In the genomic region with DNA sequence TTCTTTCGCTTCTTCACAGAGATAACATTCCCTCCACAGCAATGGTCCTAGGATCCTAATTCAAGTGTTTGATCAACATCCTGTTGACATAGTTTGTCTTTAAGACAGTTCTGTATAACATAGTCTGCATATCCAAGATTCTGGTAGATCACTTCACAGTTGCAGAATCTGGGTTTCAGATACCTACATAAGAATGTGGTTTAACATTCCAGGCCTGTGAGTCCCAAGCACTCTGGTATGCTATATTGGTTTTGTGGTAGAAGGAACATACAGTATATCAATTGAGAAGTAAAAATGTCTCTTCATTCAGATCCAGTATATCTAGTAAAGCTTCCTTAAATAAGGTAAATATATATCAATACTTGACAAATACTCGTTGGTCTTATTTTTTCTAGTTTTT, we compare ENCODE assay signal across 23 cellular contexts.
DNase-seq lines count a peak whose midpoint lies in the region; ATAC-seq, FAIRE-seq and TF ChIP-seq lines count a peak whose summit lies in the region.
"Had no signal": no experiment of that assay in that cellular context is flagged by ENCODE, and none has a peak within 500 bp of the region (broad histone marks: within the 10 kb centered on the region; RNA-seq: fewer than 3 reads in every experiment).

No MANE protein-coding gene starts in this region.

- H3K23me2 ChIP-seq in H1 (ENCODE audit: low read depth, low read length): no peaks in the 10 kb centered on the region

- no peaks in the 10 kb centered on the region for H3K27me3 ChIP-seq in GM23338 (ENCODE audit: insufficient read depth)
- no peaks in the 10 kb centered on the region for H3K27me3 ChIP-seq in H1 (replicated peaks in 1 of 4; ENCODE audit: control insufficient read depth in 3 of 4, extremely low read depth in 1 of 4, insufficient read depth in 3 of 4, low read length in 3 of 4)
- H3K27me3 ChIP-seq in body of pancreas: no peaks in the 10 kb centered on the region
- H3K27me3 ChIP-seq: heart left ventricle, right lobe of liver, SJSA1, stomach had no signal

- no peak overlapping the region for H3K14ac ChIP-seq in H1 (ENCODE audit: insufficient read length)

- CTCF ChIA-PET in H1 (lab: Charles Lee; ENCODE audit: partially characterized antibody): no interaction called here

- H3K23ac ChIP-seq in H1 (ENCODE audit: insufficient read length): no peak overlapping the region

- no peak overlapping the region for H2BK5ac ChIP-seq in H1 (ENCODE audit: low read depth, low read length)

- POLR2A ChIA-PET in H1 (lab: Charles Lee; ENCODE audit: partially characterized antibody): no interaction called here

- intact Hi-C loops in body of pancreas (cut with DNase I): no loop called here

- H3K79me2 ChIP-seq in GM23338 (replicated peaks; ENCODE audit: insufficient read depth): no peaks in the 10 kb centered on the region
- H3K79me2 ChIP-seq in H1 (ENCODE audit: control insufficient read depth in 1 of 2, insufficient read depth in 2 of 2, low read length in 2 of 2): no peaks in the 10 kb centered on the region

- no peak overlapping the region for H3K27ac Mint-ChIP-seq in GM23338
- H3K27ac Mint-ChIP-seq: CD8-positive, alpha-beta T cell had no signal

- no peak overlapping the region for H2BK120ac ChIP-seq in H1 (replicated peaks; ENCODE audit: low read depth, low read length)

- H2AFZ ChIP-seq in GM23338 (no peak overlapping the region), H1 (ENCODE audit: low read length) (no peak overlapping the region)

- H3K4me3 ChIP-seq in GM23338: no peak overlapping the region
- H3K4me3 ChIP-seq in H1 (ENCODE audit: extremely low read depth in 1 of 4, insufficient read depth in 2 of 4, low read depth in 3 of 4, low read length in 4 of 4): no peak overlapping the region
- no peak overlapping the region for H3K4me3 ChIP-seq in mesodermal cell (ENCODE audit: extremely low read depth, insufficient read depth, low read length, poor library complexity, severe bottlenecking)
- no peak overlapping the region for H3K4me3 ChIP-seq in body of pancreas
- H3K4me3 ChIP-seq: heart left ventricle, right lobe of liver, SJSA1, stomach had no signal

- TF ChIP-seq CTCF in GM23338 (conservative IDR thresholded peaks at IDR 0.05; ENCODE audit: low read depth in 2 of 2): no peak
- no peak for TF ChIP-seq CTCF in H1 (IDR thresholded peaks at IDR 0.05; ENCODE audit: control extremely low read depth in 1 of 3, insufficient read depth in 1 of 3, low read depth in 1 of 3, low read length in 3 of 3)
- TF ChIP-seq CTCF in body of pancreas (IDR thresholded peaks at IDR 0.05): no peak

- no peaks in the 10 kb centered on the region for H3K36me3 Mint-ChIP-seq in GM23338 (ENCODE audit: low read depth)
- H3K36me3 Mint-ChIP-seq: CD8-positive, alpha-beta T cell had no signal

- no peak overlapping the region for H3K56ac ChIP-seq in H1 (replicated peaks; ENCODE audit: insufficient read length, low read depth, low read length)

- H3K9me3 Mint-ChIP-seq in GM23338: no peaks in the 10 kb centered on the region; the same call in 2 of the 3 replicates

- H3K4ac ChIP-seq in H1 (replicated peaks; ENCODE audit: insufficient read length, low read depth, low read length): no peak overlapping the region

- no peaks in the 10 kb centered on the region for H3K27me3 Mint-ChIP-seq in GM23338 (ENCODE audit: insufficient read depth, low read depth, poor library complexity)

- no peak overlapping the region for H2BK20ac ChIP-seq in H1 (ENCODE audit: low read length)

- no peaks in the 10 kb centered on the region for H3F3A ChIP-seq in GM23338 (replicated peaks; ENCODE audit: low read depth)

- no peak overlapping the region for H4K91ac ChIP-seq in H1 (replicated peaks; ENCODE audit: insufficient read length, low read length)

- H3K4me2 ChIP-seq in GM23338 (no peak overlapping the region), H1 (ENCODE audit: insufficient read depth in 1 of 2, low read depth in 2 of 2, low read length in 2 of 2) (no peak overlapping the region)

- H2AK5ac ChIP-seq in H1 (ENCODE audit: low read depth, low read length): no peak overlapping the region

- H3K36me3 ChIP-seq in GM23338 (ENCODE audit: insufficient read depth) (no peaks in the 10 kb centered on the region), H1 (ENCODE audit: control insufficient read depth in 2 of 4, insufficient read depth in 4 of 4, low read length in 3 of 4) (no peaks in the 10 kb centered on the region), mesodermal cell (ENCODE audit: control insufficient read depth, insufficient read depth, low read length) (no peaks in the 10 kb centered on the region), body of pancreas (replicated peaks in 1 of 2; ENCODE audit: insufficient read depth in 1 of 2, low read depth in 2 of 2) (no peaks in the 10 kb centered on the region)
- H3K36me3 ChIP-seq: heart left ventricle, right lobe of liver, SJSA1, stomach had no signal

- H3K27ac ChIP-seq in GM23338 (ENCODE audit: low read depth) (no peak overlapping the region), H1 (ENCODE audit: low read depth, low read length) (no peak overlapping the region), mesodermal cell (ENCODE audit: low read depth, low read length, severe bottlenecking) (peak overlapping the region; percentile 37), body of pancreas (no peak overlapping the region)
- H3K27ac ChIP-seq: heart left ventricle, right lobe of liver, SJSA1, stomach had no signal

- no peaks in the 10 kb centered on the region for H4K20me1 ChIP-seq in GM23338 (replicated peaks; ENCODE audit: insufficient read depth)
- no peaks in the 10 kb centered on the region for H4K20me1 ChIP-seq in H1 (replicated peaks in 1 of 2; ENCODE audit: control insufficient read depth in 1 of 2, insufficient read depth in 2 of 2, low read length in 2 of 2)

- no peak for TF ChIP-seq RAD21 in H1 (IDR thresholded peaks at IDR 0.05 in 1 of 2, conservative IDR thresholded peaks at IDR 0.05 in 1 of 2; ENCODE audit: low read depth in 2 of 2, low read length in 2 of 2)

- FAIRE-seq in RCC 7860 (lab: Jason Lieb, UNC) (peak; percentile 91), H1 (lab: Jason Lieb, UNC) (no peak), frontal cortex (lab: Jason Lieb, UNC) (no peak)
- FAIRE-seq: HepG2, kidney had no signal

- H4K8ac ChIP-seq in H1 (ENCODE audit: extremely low read depth, insufficient read depth, low read length): no peak overlapping the region

- H3K4me1 Mint-ChIP-seq in GM23338: no peaks in the 10 kb centered on the region

- H3K4me3 Mint-ChIP-seq in GM23338: no peak overlapping the region
- H3K4me3 Mint-ChIP-seq: CD8-positive, alpha-beta T cell had no signal

- H3K79me1 ChIP-seq in H1 (ENCODE audit: low read depth, low read length): no peaks in the 10 kb centered on the region

- H3K18ac ChIP-seq in H1 (ENCODE audit: extremely low read depth, low read length): no peak overlapping the region

- 89% methylated on average over 2 of the region's 2 CpGs; no CpG with 5 or more reads in 1 of the 2 experiments for WGBS in H1 (ENCODE audit: extremely low coverage in 1 of 2, insufficient coverage in 1 of 2, insufficient read length in 1 of 2, insufficient replicate concordance in 2 of 2, low coverage in 1 of 2, low lambda C conversion rate in 2 of 2, missing lambda C conversion rate in 1 of 2), 2 experiments
- 80 to 100% methylated on average over 1 of the region's 2 CpGs for WGBS in mesodermal cell (ENCODE audit: insufficient coverage in 2 of 2), 2 experiments
- WGBS in body of pancreas, 2 donors: 65 to 76% methylated on average over 2 of the region's 2 CpGs

- H3K4me1 ChIP-seq in GM23338 (ENCODE audit: insufficient read depth) (no peaks in the 10 kb centered on the region), H1 (replicated peaks in 1 of 4; ENCODE audit: control insufficient read depth in 3 of 4, insufficient read depth in 4 of 4, low read length in 3 of 4) (no peaks in the 10 kb centered on the region), mesodermal cell (ENCODE audit: control insufficient read depth, insufficient read depth, low read length, poor library complexity, severe bottlenecking) (no peaks in the 10 kb centered on the region), body of pancreas (no peaks in the 10 kb centered on the region)
- H3K4me1 ChIP-seq: heart left ventricle, right lobe of liver, SJSA1, stomach had no signal

- no peak overlapping the region for H2BK15ac ChIP-seq in H1 (ENCODE audit: low read length)

- H3K9ac ChIP-seq in H1 (replicated peaks in 1 of 4; ENCODE audit: extremely low read depth in 1 of 4, low read depth in 3 of 4, low read length in 3 of 4): no peak overlapping the region

- no peak overlapping the region for H4K5ac ChIP-seq in H1 (ENCODE audit: insufficient read length, low read depth, low read length)

- TF ChIP-seq EP300 in H1 (IDR thresholded peaks at IDR 0.05; ENCODE audit: borderline replicate concordance in 1 of 2, low read depth in 2 of 2, low read length in 2 of 2): no peak

- ATAC-seq in GM23338: no peak
- ATAC-seq in body of pancreas: no peak
- ATAC-seq: CD8-positive, alpha-beta T cell; heart left ventricle; HepG2; right lobe of liver had no signal

- peaks cover 3% of the 10 kb centered on the region; the same call in 1 of the 2 replicates for H3K9me2 ChIP-seq in GM23338 (ENCODE audit: insufficient read depth)

- H3K9me3 ChIP-seq in H1 (ENCODE audit: insufficient read depth in 2 of 2, low read depth in 1 of 2, low read length in 1 of 2): no peaks in the 10 kb centered on the region
- H3K9me3 ChIP-seq in mesodermal cell (ENCODE audit: control insufficient read depth, low read length): no peaks in the 10 kb centered on the region
- no peaks in the 10 kb centered on the region for H3K9me3 ChIP-seq in body of pancreas
- H3K9me3 ChIP-seq: right lobe of liver, SJSA1 had no signal

- TF ChIP-seq POLR2A in H1 (IDR thresholded peaks at IDR 0.05; ENCODE audit: control extremely low read depth in 1 of 2, low read depth in 2 of 2, low read length in 2 of 2) (no peak), body of pancreas (IDR thresholded peaks at IDR 0.05) (no peak)

- peak; percentile 13 for DNase-seq in GM23338 (ENCODE audit: low spot score)
- peak; percentile 78 for DNase-seq in RCC 7860 (ENCODE audit: low spot score)
- no peak for DNase-seq in H1 (ENCODE audit: low read depth in 1 of 2, low spot score in 2 of 2)
- DNase-seq in body of pancreas: no peak
- no peak for DNase-seq in ureter (ENCODE audit: low spot score)
- no peak for DNase-seq in frontal cortex (ENCODE audit: low spot score in 2 of 2)
- DNase-seq in dedifferentiated amniotic fluid mesenchymal stem cell (ENCODE audit: extremely low spot score): no peak
- DNase-seq: activated CD4-positive, alpha-beta T cell treated with anti-CD3 and anti-CD28 coated beads for 48 hours; aorta; CD8-positive, alpha-beta T cell; dermis blood vessel endothelial cell; DND-41; heart left ventricle; kidney; NCI-H1930; NCI-H510A treated with DMSO at 0.1 percent for 48 hours; nucleus accumbens; right lobe of liver; stimulated activated CD4-positive, alpha-beta T cell treated with anti-CD3 and anti-CD28 coated beads, Interleukin-1b, Interleukin-23, amount 100 ng/mL, for 48 hours; stomach had no signal

- no peak overlapping the region for H2BK12ac ChIP-seq in H1 (ENCODE audit: low read depth, low read length)

TF ChIP-seq in H1, 55 proteins besides CTCF, POLR2A, EP300 and RAD21:
- no peak for TF ChIP-seq BRCA1 (IDR thresholded peaks at IDR 0.05; ENCODE audit: low read depth, low read length)
- 0 out of 2 replicates have a peak, but pooled peaks have one; percentile 6 for TF ChIP-seq JUND (IDR thresholded peaks at IDR 0.05; ENCODE audit: low read length)
- peak; percentile 91 for TF ChIP-seq TEAD4 (IDR thresholded peaks at IDR 0.05; ENCODE audit: low read depth, low read length)
TF ChIP-seq in H1: peak in this region for 2.

Comparison
In these comparisons a context has a peak if more than half of its experiments do, and no peak if none do; other contexts are left out.
1. DNase-seq: peak in GM23338 (single experiment) and RCC 7860 (single experiment); none in H1 (0 of 2), body of pancreas (0 of 4), ureter (single experiment), frontal cortex (0 of 2) and dedifferentiated amniotic fluid mesenchymal stem cell (single experiment).